In genomic region chr10:125766511-125766910, GRCh38 we compare ENCODE assay signal across 40 cellular contexts. TPM values are rescaled to one million over a fixed set of nuclear protein-coding genes. Genes with fewer than 3 reads are reported as not detected.
A peak's percentile ranks its signal among the peaks of the same experiment; 100 is the strongest.
DNase-seq lines count a peak whose midpoint lies in the region; ATAC-seq, FAIRE-seq and TF ChIP-seq lines count a peak whose summit lies in the region.
"Had no signal": no experiment of that assay in that cellular context is flagged by ENCODE, and none has a peak within 500 bp of the region (broad histone marks: within the 10 kb centered on the region; RNA-seq: fewer than 3 reads in every experiment).

No MANE protein-coding gene starts in this region.

- intact Hi-C loops in OCI-LY7 (cut with micrococcal nuclease; ENCODE audit: unreplicated experiment), result no loop called here
- intact Hi-C loops in body of pancreas (cut with DNase I), result no loop called here
- intact Hi-C loops in pancreas (cut with DNase I), result no loop called here

- H2BK12ac ChIP-seq in trophoblast cell (ENCODE audit: low read length), result no peak overlapping the region

- H3K4me2 ChIP-seq in OCI-LY7 (ENCODE audit: low read length), result no peak overlapping the region
- H3K4me2 ChIP-seq in trophoblast cell (ENCODE audit: low read length), result no peak overlapping the region
- H3K4me2 ChIP-seq: A549; BLaER1; BLaER1 treated with 17β-estradiol and CSF1 and Interleukin-3, amounts not matched to agents 10 nM and 100 nM had no signal

- H3K4me3 ChIP-seq in LNCaP clone FGC (ENCODE audit: low read depth, low read length) (no peak overlapping the region), OCI-LY7 (ENCODE audit: low read depth, low read length, poor library complexity, severe bottlenecking) (no peak overlapping the region), body of pancreas (no peak overlapping the region), pancreas (no peak overlapping the region), trophoblast cell (ENCODE audit: low read depth, low read length) (no peak overlapping the region)
- H3K4me3 ChIP-seq: A549; BLaER1; BLaER1 treated with 17β-estradiol and CSF1 and Interleukin-3, amounts not matched to agents 10 nM and 100 nM had no signal

- no peak for TF ChIP-seq CTCF in LNCaP clone FGC (IDR thresholded peaks at IDR 0.05; ENCODE audit: control insufficient read depth, extremely low read depth, insufficient read depth)
- no peak for TF ChIP-seq CTCF in OCI-LY7 (conservative IDR thresholded peaks at IDR 0.05; ENCODE audit: low read length)
- TF ChIP-seq CTCF in body of pancreas (IDR thresholded peaks at IDR 0.05), result no peak
- TF ChIP-seq CTCF in pancreas (IDR thresholded peaks at IDR 0.05), result no peak

- POLR2A ChIA-PET in OCI-LY7 (lab: Charles Lee), result no interaction called here

- TF ChIP-seq POLR2A in body of pancreas (IDR thresholded peaks at IDR 0.05), result no peak

- H3K79me2 ChIP-seq in OCI-LY7 (ENCODE audit: insufficient read depth, low read depth, low read length) (no peaks in the 10 kb centered on the region), trophoblast cell (ENCODE audit: control insufficient read depth, insufficient read depth, low read length, poor library complexity) (no peaks in the 10 kb centered on the region)

- H2AFZ ChIP-seq in OCI-LY7 (ENCODE audit: low read length), result no peak overlapping the region
- no peak overlapping the region for H2AFZ ChIP-seq in trophoblast cell (ENCODE audit: insufficient read depth, low read length, poor library complexity)

- 27 to 29% methylated on average over 4 of the region's 4 CpGs for WGBS in body of pancreas, 2 donors
- WGBS in pancreas, 2 donors, result 20 to 32% methylated on average over 4 of the region's 4 CpGs
- WGBS in trophoblast cell (ENCODE audit: extremely low coverage, insufficient coverage, insufficient read length), result no CpG with 5 or more reads among the region's 4 CpGs

- BruUV-seq in OCI-LY7 (replicated peaks; lab: Mats Ljungman, UMichigan), result TSS peak; percentile 1

- H3K79me1 ChIP-seq in trophoblast cell (ENCODE audit: low read length), result no peaks in the 10 kb centered on the region

- no peak overlapping the region for H2BK5ac ChIP-seq in trophoblast cell (ENCODE audit: low read depth, low read length, poor library complexity)

- in situ Hi-C loops in G401 (cut with HindIII; ENCODE audit: low sequenced_read_pairs), result no loop called here

- H3K4ac ChIP-seq in trophoblast cell (ENCODE audit: low read depth, low read length), result no peak overlapping the region

- H3K36me3 ChIP-seq in OCI-LY7 (ENCODE audit: insufficient read depth, low read length) (peaks cover 81% of the 10 kb centered on the region), body of pancreas (replicated peaks in 1 of 2; ENCODE audit: insufficient read depth in 1 of 2, low read depth in 2 of 2) (peaks cover 0 to 17% of the 10 kb centered on the region in 2 donors), pancreas (peaks cover 0 to 22% (median 15%) of the 10 kb centered on the region in 3 donors), trophoblast cell (ENCODE audit: control insufficient read depth in 1 of 2, insufficient read depth in 2 of 2, low read length in 2 of 2) (peaks cover 13 to 22% of the 10 kb centered on the region in 2 experiments)

- H4K8ac ChIP-seq in trophoblast cell (ENCODE audit: low read depth, low read length), result no peak overlapping the region

- DNase-seq in LNCaP clone FGC (ENCODE audit: low read depth) (peak; percentile 21), OCI-LY7 (ENCODE audit: low spot score) (no peak), body of pancreas (no peak), pancreas (no peak), ecto neural progenitor cell (ENCODE audit: low spot score) (no peak), DMS114 treated with DMSO at 0.1 percent for 48 hours (lab: John Stamatoyannopoulos, UW; ENCODE audit: unreplicated experiment) (no peak), trophoblast cell (no peak), G401 (ENCODE audit: low spot score) (no peak)
- DNase-seq: 8988T; ACHN; AML-193; BE2C; C1 segment of cervical spinal cord; Caco-2; Calu3; CD4-positive, alpha-beta memory T cell; CD4-positive, alpha-beta T cell; CD4-positive, CD25-positive, alpha-beta regulatory T cell; CD8-positive, alpha-beta memory T cell; CD8-positive, alpha-beta T cell; COR-L47; DMS 273 treated with DMSO at 0.1 percent for 48 hours; DMS153; DMS53; DMS79; DMS79 treated with DMSO at 0.1 percent for 48 hours; DND-41; EL had no signal

- H3K27ac ChIP-seq in OCI-LY7 (ENCODE audit: low read depth, low read length, poor library complexity, severe bottlenecking), result no peak overlapping the region
- peak overlapping the region in 1 of 4 donors; percentile 19 for H3K27ac ChIP-seq in body of pancreas
- peak overlapping the region in 1 of 4 donors; percentile 2 for H3K27ac ChIP-seq in pancreas
- H3K27ac ChIP-seq in trophoblast cell (ENCODE audit: low read depth, low read length), result no peak overlapping the region
- H3K27ac ChIP-seq: 22Rv1; A549; BLaER1; BLaER1 treated with 17β-estradiol and CSF1 and Interleukin-3, amounts not matched to agents 10 nM and 100 nM; C4-2B had no signal

- H3K18ac ChIP-seq in trophoblast cell (ENCODE audit: low read length), result no peak overlapping the region

- no peak overlapping the region for H3K9ac ChIP-seq in trophoblast cell (ENCODE audit: low read length)
- H3K9ac ChIP-seq: BLaER1; BLaER1 treated with 17β-estradiol and CSF1 and Interleukin-3, amounts not matched to agents 10 nM and 100 nM had no signal

- ATAC-seq in body of pancreas (peak; percentile 38), pancreas (peak; percentile 27 to 64 (median 55))
- ATAC-seq: A549; CD8-positive, alpha-beta T cell had no signal

- no peak overlapping the region for H4K91ac ChIP-seq in trophoblast cell (ENCODE audit: low read depth, low read length)

- no peak overlapping the region for H4K12ac ChIP-seq in trophoblast cell (ENCODE audit: low read depth, low read length)

- no peaks in the 10 kb centered on the region for H3K27me3 ChIP-seq in body of pancreas
- no peaks in the 10 kb centered on the region for H3K27me3 ChIP-seq in pancreas
- no peaks in the 10 kb centered on the region for H3K27me3 ChIP-seq in trophoblast cell (ENCODE audit: insufficient read depth, low read length)
- H3K27me3 ChIP-seq: BE2C; BLaER1; BLaER1 treated with 17β-estradiol and CSF1 and Interleukin-3, amounts not matched to agents 10 nM and 100 nM had no signal

- FAIRE-seq in pancreas (lab: Jason Lieb, UNC), result no peak
- FAIRE-seq: A204.1, A549, D721Med had no signal

- H3K23ac ChIP-seq in trophoblast cell (ENCODE audit: low read length), result no peak overlapping the region

- H2AK5ac ChIP-seq in trophoblast cell (ENCODE audit: low read length), result no peak overlapping the region

- H2BK120ac ChIP-seq in trophoblast cell (ENCODE audit: insufficient read depth, low read length, poor library complexity), result no peak overlapping the region

- no peak overlapping the region for H3K14ac ChIP-seq in trophoblast cell (ENCODE audit: low read length)

- H3K4me1 ChIP-seq in OCI-LY7 (ENCODE audit: insufficient read depth, low read length, poor library complexity, severe bottlenecking), result no peaks in the 10 kb centered on the region
- H3K4me1 ChIP-seq in body of pancreas, result peaks cover 18% of the 10 kb centered on the region
- H3K4me1 ChIP-seq in pancreas, result peaks cover 4 to 14% (median 12%) of the 10 kb centered on the region in 3 donors
- H3K4me1 ChIP-seq in trophoblast cell (ENCODE audit: control insufficient read depth in 1 of 2, insufficient read depth in 2 of 2, low read length in 2 of 2), result no peaks in the 10 kb centered on the region
- H3K4me1 ChIP-seq: A549; BE2C; BLaER1; BLaER1 treated with 17β-estradiol and CSF1 and Interleukin-3, amounts not matched to agents 10 nM and 100 nM; Caco-2 had no signal

- H3K9me3 ChIP-seq in OCI-LY7 (ENCODE audit: low read length), result no peaks in the 10 kb centered on the region
- H3K9me3 ChIP-seq in body of pancreas, result no peaks in the 10 kb centered on the region
- H3K9me3 ChIP-seq in pancreas, result no peaks in the 10 kb centered on the region
- H3K9me3 ChIP-seq in trophoblast cell (ENCODE audit: insufficient read depth, low read depth, low read length), result peaks cover 1% of the 10 kb centered on the region
- H3K9me3 ChIP-seq: A549; BE2C; BLaER1; BLaER1 treated with 17β-estradiol and CSF1 and Interleukin-3, amounts not matched to agents 10 nM and 100 nM; Caco-2 had no signal

- CTCF ChIA-PET in OCI-LY7 (lab: Charles Lee; ENCODE audit: unreplicated experiment), result no interaction called here

- no peaks in the 10 kb centered on the region for H4K20me1 ChIP-seq in OCI-LY7 (ENCODE audit: insufficient read depth, low read length)
- H4K20me1 ChIP-seq: BLaER1; BLaER1 treated with 17β-estradiol and CSF1 and Interleukin-3, amounts not matched to agents 10 nM and 100 nM had no signal

- no peaks in the 10 kb centered on the region for H3K9me2 ChIP-seq in OCI-LY7 (ENCODE audit: insufficient read depth, low read length)

RNA-seq across cellular contexts. Expression of gene MMP21, which starts 9.1 kb away (rescaled TPM):
- total RNA-seq in OCI-LY7 (2014; rRNA removed; shearing (Covaris generic)), result not detected in 2 replicates
- total RNA-seq in OCI-LY7 (2022) (not detected in 2 replicates), body of pancreas (not detected), pancreas (under 1 TPM in 5 of 6 donors, not detected in 1; 0.12 to 0.22 (median 0.14) TPM)
- under 1 TPM; 0.19 to 0.35 TPM for polyA plus RNA-seq in pancreas
- polyA plus RNA-seq in trophoblast cell (2013), result 0.03 TPM in 1 of 2 replicates, not detected in the other
- not detected in 2 replicates for total RNA-seq in G401 (2014; rRNA removed; shearing (Covaris generic))
- total RNA-seq: A172, A673, Caco-2, Daoy had no signal
- polyA plus RNA-seq: BJ; CD14-positive monocyte; CD4-positive, alpha-beta memory T cell; CD8-positive, alpha-beta memory T cell had no signal

RNA-seq across cellular contexts. Expression of gene EDRF1, which starts 47.0 kb away (rescaled TPM):
- 87.5 and 117 TPM in 2 replicates for total RNA-seq in OCI-LY7 (2014; rRNA removed; shearing (Covaris generic))
- 221 and 232 TPM in 2 replicates for total RNA-seq in OCI-LY7 (2022)
- total RNA-seq in body of pancreas, result 10 to 100 TPM; 22.4 to 29.8 TPM
- total RNA-seq in pancreas, result 10 to 100 TPM; 10.1 to 19.9 (median 16.1) TPM
- 10 to 100 TPM; 24.2 to 25.3 TPM for polyA plus RNA-seq in pancreas
- polyA plus RNA-seq in trophoblast cell (2013), result 16.4 and 16.7 TPM in 2 replicates
- total RNA-seq in G401 (2014; rRNA removed; shearing (Covaris generic)), result 31.0 and 31.1 TPM in 2 replicates

RNA-seq across cellular contexts. Expression of gene UROS, which starts 56.5 kb away (rescaled TPM):
- total RNA-seq in OCI-LY7 (2014; rRNA removed; shearing (Covaris generic)), result 37.3 and 39.7 TPM in 2 replicates
- 40.3 and 44.5 TPM in 2 replicates for total RNA-seq in OCI-LY7 (2022)
- total RNA-seq in body of pancreas, result 10 to 100 TPM; 15.8 to 31.4 TPM
- total RNA-seq in pancreas, result 10 to 100 TPM; 12.8 to 20.1 (median 18.1) TPM
- polyA plus RNA-seq in pancreas, result 10 to 100 TPM; 30.4 to 34.4 TPM
- polyA plus RNA-seq in trophoblast cell (2013), result 33.2 and 35.7 TPM in 2 replicates
- 143 and 148 TPM in 2 replicates for total RNA-seq in G401 (2014; rRNA removed; shearing (Covaris generic))

RNA-seq across cellular contexts. Expression of gene BCCIP, which starts 56.8 kb away (rescaled TPM):
- 59.1 and 61.4 TPM in 2 replicates for total RNA-seq in OCI-LY7 (2014; rRNA removed; shearing (Covaris generic))
- 81.1 and 96.2 TPM in 2 replicates for total RNA-seq in OCI-LY7 (2022)
- 10 to 100 TPM; 16.2 to 31.4 TPM for total RNA-seq in body of pancreas
- 10 to 100 TPM; 18.6 to 31.2 (median 25.3) TPM for total RNA-seq in pancreas
- polyA plus RNA-seq in pancreas, result 10 to 100 TPM; 30.0 to 40.8 TPM
- 69.9 and 70.8 TPM in 2 replicates for polyA plus RNA-seq in trophoblast cell (2013)
- 88.8 and 146 TPM in 2 replicates for total RNA-seq in G401 (2014; rRNA removed; shearing (Covaris generic))
